ENCODE assay signal across 1 cellular context in the genomic region with DNA sequence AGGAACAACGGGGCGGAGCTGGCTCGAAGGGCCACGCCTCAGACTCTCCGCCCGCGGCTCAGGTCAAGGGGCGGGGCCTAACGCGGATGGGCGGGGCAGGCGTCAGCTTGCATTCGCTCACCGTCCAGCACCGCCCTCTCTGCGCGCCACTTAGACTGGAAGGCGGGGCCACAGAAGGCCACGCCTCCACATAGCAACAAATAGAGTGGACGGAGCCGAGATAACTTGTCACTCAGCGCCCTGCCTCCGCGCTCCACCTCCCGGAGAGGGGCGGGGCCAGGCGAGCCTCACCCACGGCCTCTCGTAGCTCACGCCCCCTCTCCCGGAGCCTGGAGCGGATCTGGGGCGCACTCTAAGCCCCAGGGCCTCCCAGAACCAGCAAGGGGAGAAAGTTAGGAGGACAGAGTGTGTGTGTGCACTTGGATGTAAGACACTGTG.
TF ChIP-seq lines count a peak whose summit lies in the region.

No MANE protein-coding gene starts in this region.

TF ChIP-seq in HEK293, 187 proteins besides CTCF, POLR2A, EP300 and RAD21 (continued from another document):
- TF ChIP-seq, protein P1, sequence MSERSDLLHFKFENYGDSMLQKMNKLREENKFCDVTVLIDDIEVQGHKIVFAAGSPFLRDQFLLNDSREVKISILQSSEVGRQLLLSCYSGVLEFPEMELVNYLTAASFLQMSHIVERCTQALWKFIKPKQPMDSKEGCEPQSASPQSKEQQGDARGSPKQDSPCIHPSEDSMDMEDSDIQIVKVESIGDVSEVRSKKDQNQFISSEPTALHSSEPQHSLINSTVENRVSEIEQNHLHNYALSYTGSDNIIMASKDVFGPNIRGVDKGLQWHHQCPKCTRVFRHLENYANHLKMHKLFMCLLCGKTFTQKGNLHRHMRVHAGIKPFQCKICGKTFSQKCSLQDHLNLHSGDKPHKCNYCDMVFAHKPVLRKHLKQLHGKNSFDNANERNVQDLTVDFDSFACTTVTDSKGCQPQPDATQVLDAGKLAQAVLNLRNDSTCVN (tag by site-specific recombination; optimal IDR thresholded peaks at IDR 0.05): peak; percentile 47
- TF ChIP-seq, protein P2, sequence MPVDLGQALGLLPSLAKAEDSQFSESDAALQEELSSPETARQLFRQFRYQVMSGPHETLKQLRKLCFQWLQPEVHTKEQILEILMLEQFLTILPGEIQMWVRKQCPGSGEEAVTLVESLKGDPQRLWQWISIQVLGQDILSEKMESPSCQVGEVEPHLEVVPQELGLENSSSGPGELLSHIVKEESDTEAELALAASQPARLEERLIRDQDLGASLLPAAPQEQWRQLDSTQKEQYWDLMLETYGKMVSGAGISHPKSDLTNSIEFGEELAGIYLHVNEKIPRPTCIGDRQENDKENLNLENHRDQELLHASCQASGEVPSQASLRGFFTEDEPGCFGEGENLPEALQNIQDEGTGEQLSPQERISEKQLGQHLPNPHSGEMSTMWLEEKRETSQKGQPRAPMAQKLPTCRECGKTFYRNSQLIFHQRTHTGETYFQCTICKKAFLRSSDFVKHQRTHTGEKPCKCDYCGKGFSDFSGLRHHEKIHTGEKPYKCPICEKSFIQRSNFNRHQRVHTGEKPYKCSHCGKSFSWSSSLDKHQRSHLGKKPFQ (tag by site-specific recombination; IDR thresholded peaks at IDR 0.05): no peak
- no peak for TF ChIP-seq ZNF19 (tag by site-specific recombination; IDR thresholded peaks at IDR 0.05; ENCODE audit: low read depth)
- TF ChIP-seq ZNF558 (tag by site-specific recombination; IDR thresholded peaks at IDR 0.05): no peak
- TF ChIP-seq ZNF350 (tag by site-specific recombination; IDR thresholded peaks at IDR 0.05): no peak
- TF ChIP-seq ZNF239 (tag by site-specific recombination; IDR thresholded peaks at IDR 0.05): no peak
- no peak for TF ChIP-seq SETDB1 (IDR thresholded peaks at IDR 0.05; ENCODE audit: insufficient read length, low read length)
- no peak; the same call in 1 of the 2 replicates for TF ChIP-seq ZNF561 (tag by site-specific recombination; IDR thresholded peaks at IDR 0.05; ENCODE audit: borderline replicate concordance)
- no peak; the same call in 1 of the 2 replicates for TF ChIP-seq HIC1 (tag by site-specific recombination; IDR thresholded peaks at IDR 0.05)
- TF ChIP-seq GLIS1 (tag by site-specific recombination; IDR thresholded peaks at IDR 0.05): peak; percentile 98
- 0 out of 2 replicates have a peak, but pooled peaks have one; percentile 7 for TF ChIP-seq ZBTB8A (tag by site-specific recombination; IDR thresholded peaks at IDR 0.05)
- TF ChIP-seq SP2 (tag by site-specific recombination; IDR thresholded peaks at IDR 0.05): peak; percentile 100
- no peak for TF ChIP-seq ZNF324 (tag by site-specific recombination; IDR thresholded peaks at IDR 0.05)
- TF ChIP-seq ZBTB17 (tag by site-specific recombination; IDR thresholded peaks at IDR 0.05): peak; percentile 81
- TF ChIP-seq KLF8 (tag by site-specific recombination; IDR thresholded peaks at IDR 0.05): peak; percentile 99; the same call in 1 of the 2 replicates
- TF ChIP-seq ZNF157 (tag by site-specific recombination; IDR thresholded peaks at IDR 0.05): no peak; the same call in 1 of the 2 replicates
- TF ChIP-seq, protein P3, sequence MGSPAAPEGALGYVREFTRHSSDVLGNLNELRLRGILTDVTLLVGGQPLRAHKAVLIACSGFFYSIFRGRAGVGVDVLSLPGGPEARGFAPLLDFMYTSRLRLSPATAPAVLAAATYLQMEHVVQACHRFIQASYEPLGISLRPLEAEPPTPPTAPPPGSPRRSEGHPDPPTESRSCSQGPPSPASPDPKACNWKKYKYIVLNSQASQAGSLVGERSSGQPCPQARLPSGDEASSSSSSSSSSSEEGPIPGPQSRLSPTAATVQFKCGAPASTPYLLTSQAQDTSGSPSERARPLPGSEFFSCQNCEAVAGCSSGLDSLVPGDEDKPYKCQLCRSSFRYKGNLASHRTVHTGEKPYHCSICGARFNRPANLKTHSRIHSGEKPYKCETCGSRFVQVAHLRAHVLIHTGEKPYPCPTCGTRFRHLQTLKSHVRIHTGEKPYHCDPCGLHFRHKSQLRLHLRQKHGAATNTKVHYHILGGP (tag by site-specific recombination; IDR thresholded peaks at IDR 0.05): no peak
- peak; percentile 73 for TF ChIP-seq FEZF1 (tag by site-specific recombination; IDR thresholded peaks at IDR 0.05)
- TF ChIP-seq KLF10 (tag by site-specific recombination; IDR thresholded peaks at IDR 0.05): peak; percentile 98
- TF ChIP-seq ZNF24 (tag by site-specific recombination; IDR thresholded peaks at IDR 0.05): no peak
- TF ChIP-seq ZNF571 (tag by site-specific recombination; IDR thresholded peaks at IDR 0.05): no peak
- no peak for TF ChIP-seq ZSCAN30 (tag by site-specific recombination; IDR thresholded peaks at IDR 0.05)
- TF ChIP-seq ZFHX2 (tag by site-specific recombination; conservative IDR thresholded peaks at IDR 0.05): peak; percentile 95
- no peak for TF ChIP-seq PRDM4 (tag by site-specific recombination; IDR thresholded peaks at IDR 0.05)
- TF ChIP-seq ZNF274 (IDR thresholded peaks at IDR 0.05; ENCODE audit: low read length): no peak
- no peak for TF ChIP-seq ZNF274 (tag by site-specific recombination; IDR thresholded peaks at IDR 0.05; ENCODE audit: borderline replicate concordance)
- TF ChIP-seq ZNF423 (tag by site-specific recombination; IDR thresholded peaks at IDR 0.05): no peak
- TF ChIP-seq EGR2 (tag by site-specific recombination; IDR thresholded peaks at IDR 0.05; ENCODE audit: low read depth): peak; percentile 88
